Comparison of ENCODE assay signal across 2 cellular contexts in genomic region chr2:188316354-188316753, GRCh38.
TF ChIP-seq lines count a peak whose summit lies in the region.

No MANE protein-coding gene starts in this region.

TF ChIP-seq in GM23338, 12 proteins besides CTCF, POLR2A, EP300 and RAD21 (continued from another document):
- TF ChIP-seq ZNF462 (CRISPR knock-in tag; IDR thresholded peaks at IDR 0.05) (no peak), EZH2phosphoT487 (IDR thresholded peaks at IDR 0.05; ENCODE audit: unreplicated experiment) (no peak), JUNB (IDR thresholded peaks at IDR 0.05; ENCODE audit: unreplicated experiment) (no peak), EZH2 (IDR thresholded peaks at IDR 0.05; ENCODE audit: low read depth, unreplicated experiment) (no peak), ZNF114 (CRISPR knock-in tag; IDR thresholded peaks at IDR 0.05) (no peak), ETS1 (IDR thresholded peaks at IDR 0.05) (no peak), NANOG (IDR thresholded peaks at IDR 0.05; ENCODE audit: borderline replicate concordance) (no peak), STAT1 (IDR thresholded peaks at IDR 0.05; ENCODE audit: unreplicated experiment) (no peak), CREB1 (CRISPR knock-in tag; IDR thresholded peaks at IDR 0.05; ENCODE audit: low read depth) (no peak), ZNF331 (CRISPR knock-in tag; IDR thresholded peaks at IDR 0.05; ENCODE audit: low read depth) (no peak), REST (IDR thresholded peaks at IDR 0.05; ENCODE audit: unreplicated experiment) (no peak)
TF ChIP-seq in GM23338: peak in this region for 0.

TF ChIP-seq in WTC11, 78 proteins besides CTCF, POLR2A, EP300 and RAD21 (continued from another document):
- TF ChIP-seq AR (CRISPR knock-in tag; IDR thresholded peaks at IDR 0.05) (no peak), SMAD4 (CRISPR knock-in tag; IDR thresholded peaks at IDR 0.05) (no peak), ATF1 (CRISPR knock-in tag; IDR thresholded peaks at IDR 0.05) (no peak), STAT6 (CRISPR knock-in tag; conservative IDR thresholded peaks at IDR 0.05; ENCODE audit: low read depth) (no peak), IRF2 (CRISPR knock-in tag; IDR thresholded peaks at IDR 0.05; ENCODE audit: borderline replicate concordance, low read depth) (no peak), ZNF423 (CRISPR knock-in tag; IDR thresholded peaks at IDR 0.05) (no peak), PREB (CRISPR knock-in tag; IDR thresholded peaks at IDR 0.05; ENCODE audit: borderline replicate concordance) (no peak), USF1 (CRISPR knock-in tag; IDR thresholded peaks at IDR 0.05) (no peak), E2F4 (CRISPR knock-in tag; IDR thresholded peaks at IDR 0.05; ENCODE audit: borderline replicate concordance, low read depth) (no peak), KAT7 (CRISPR knock-in tag; IDR thresholded peaks at IDR 0.05; ENCODE audit: borderline replicate concordance) (no peak), ATF6 (CRISPR knock-in tag; IDR thresholded peaks at IDR 0.05) (no peak), TCF7 (CRISPR knock-in tag; IDR thresholded peaks at IDR 0.05; ENCODE audit: low read depth) (no peak), ZMAT4 (CRISPR knock-in tag; IDR thresholded peaks at IDR 0.05) (no peak)
